Comparison of ENCODE assay signal across 15 cellular contexts in genomic region chr9:30103647-30104394, GRCh38.
"Had no signal": no experiment of that assay in that cellular context is flagged by ENCODE, and none has a peak within 500 bp of the region (broad histone marks: within the 10 kb centered on the region; RNA-seq: fewer than 3 reads in every experiment).

No MANE protein-coding gene starts in this region.

- H3K27ac ChIP-seq: ascending aorta, cardiac muscle cell, dorsolateral prefrontal cortex, left lung, pancreas, thoracic aorta, upper lobe of right lung had no signal

- H3K4me3 ChIP-seq: ascending aorta, cardiac muscle cell, dorsolateral prefrontal cortex, left lung, pancreas, thoracic aorta, upper lobe of right lung had no signal

- FAIRE-seq: pancreas had no signal

- H3K27me3 ChIP-seq: ascending aorta, cardiac muscle cell, dorsolateral prefrontal cortex, left lung, pancreas, upper lobe of right lung had no signal

- ATAC-seq: activated CD4-positive, CD25-positive, alpha-beta regulatory T cell treated with anti-CD3 and anti-CD28 coated beads, Interleukin-2, amount 50 U/mL, for 24 hours; left lung; naive thymus-derived CD4-positive, alpha-beta T cell; pancreas; upper lobe of right lung had no signal

- H3K9me3 ChIP-seq: ascending aorta, thoracic aorta, upper lobe of right lung had no signal

- H3K36me3 ChIP-seq: ascending aorta, cardiac muscle cell, left lung, pancreas, thoracic aorta, upper lobe of right lung had no signal

- H3K4me1 ChIP-seq: ascending aorta, left lung, pancreas, upper lobe of right lung had no signal

- DNase-seq: activated naive CD4-positive, alpha-beta T cell treated with Interleukin-2 at 50 U/mL for 16 hours; dorsolateral prefrontal cortex; erythroblast; kidney; left lung; mammary epithelial cell; naive thymus-derived CD4-positive, alpha-beta T cell; pancreas; stimulated activated CD4-positive, alpha-beta T cell treated with anti-CD3 and anti-CD28 coated beads, Interleukin-12 subunit alpha, Interleukin-12 subunit beta, amount 100 ng/mL, for 4 hours; stimulated activated CD4-positive, alpha-beta T cell treated with anti-CD3 and anti-CD28 coated beads, Interleukin-2, amount 100 ng/mL, for 24 hours; upper lobe of right lung had no signal
